ENCODE assay signal across 8 cellular contexts in genomic region chr16:31459722-31460581, GRCh38. TPM values are rescaled to one million over a fixed set of nuclear protein-coding genes. Genes with fewer than 3 reads are reported as not detected.
DNase-seq lines count a peak whose midpoint lies in the region; ATAC-seq and TF ChIP-seq lines count a peak whose summit lies in the region.

No MANE protein-coding gene starts in this region.

- TF ChIP-seq EP300 in transverse colon (IDR thresholded peaks at IDR 0.05; ENCODE audit: low read depth): no peak

- ATAC-seq in HG02763 (IDR thresholded peaks at IDR 0.05; ENCODE audit: unreplicated experiment): peak; percentile 69

- peaks cover 19% of the 10 kb centered on the region for H3K79me2 ChIP-seq in trophoblast cell (ENCODE audit: control insufficient read depth, insufficient read depth, low read length, poor library complexity)

- peaks cover 2% of the 10 kb centered on the region for H3K9me3 ChIP-seq in trophoblast cell (ENCODE audit: insufficient read depth, low read depth, low read length)
- no peaks in the 10 kb centered on the region for H3K9me3 ChIP-seq in transverse colon

- H2BK12ac ChIP-seq in trophoblast cell (ENCODE audit: low read length): no peak overlapping the region

- H3K4ac ChIP-seq in trophoblast cell (ENCODE audit: low read depth, low read length): peak overlapping the region; percentile 24

- H2BK120ac ChIP-seq in trophoblast cell (ENCODE audit: insufficient read depth, low read length, poor library complexity): peak overlapping the region; percentile 89

- peaks cover 20 to 27% of the 10 kb centered on the region in 2 experiments for H3K36me3 ChIP-seq in trophoblast cell (ENCODE audit: control insufficient read depth in 1 of 2, insufficient read depth in 2 of 2, low read length in 2 of 2)
- peaks cover 0 to 4% (median 2%) of the 10 kb centered on the region in 4 donors for H3K36me3 ChIP-seq in transverse colon

- H3K9ac ChIP-seq in trophoblast cell (ENCODE audit: low read length): peak overlapping the region; percentile 62

- H3K4me2 ChIP-seq in trophoblast cell (ENCODE audit: low read length): peak overlapping the region; percentile 63

- no peak overlapping the region for H3K18ac ChIP-seq in trophoblast cell (ENCODE audit: low read length)

- H4K91ac ChIP-seq in trophoblast cell (ENCODE audit: low read depth, low read length): peak overlapping the region; percentile 96

- H3K4me3 ChIP-seq in GM12864 (ENCODE audit: low read depth, low read length) (peak overlapping the region; percentile 97), trophoblast cell (ENCODE audit: low read depth, low read length) (peak overlapping the region; percentile 88), transverse colon (peak overlapping the region; percentile 73 to 97 (median 78))

- H4K8ac ChIP-seq in trophoblast cell (ENCODE audit: low read depth, low read length): peak overlapping the region; percentile 100

- H3K27ac ChIP-seq in adipose tissue (ENCODE audit: low read depth, low read length) (peak overlapping the region; percentile 98), trophoblast cell (ENCODE audit: low read depth, low read length) (peak overlapping the region; percentile 99), transverse colon (peak overlapping the region; percentile 97 to 99 (median 98))

- no peak overlapping the region for H3K23ac ChIP-seq in trophoblast cell (ENCODE audit: low read length)

- DNase-seq in GM12864 (ENCODE audit: low read depth): peak; percentile 97
- peak; percentile 87 for DNase-seq in NCI-H1417 treated with DMSO at 0.1 percent for 48 hours (lab: John Stamatoyannopoulos, UW)
- DNase-seq in SW480 (ENCODE audit: low spot score): peak; percentile 97
- DNase-seq in cardiac septum (ENCODE audit: low spot score): peak; percentile 100
- peak; percentile 100 for DNase-seq in trophoblast cell
- DNase-seq in transverse colon: peak; percentile 100

- no peak for TF ChIP-seq POLR2A in transverse colon (IDR thresholded peaks at IDR 0.05)

- in situ Hi-C loops in transverse colon (cut with MboI; ENCODE audit: low pct_ligation_motif_present in 1 of 4, low pct_unique_long_range_greater_than_20kb in 1 of 4, low sequenced_read_pairs in 3 of 4): loop anchor here in 2 of 4 donors (25.0 kb wide), 2 partner anchors 427 to 473 kb away; partner anchors contain the start of gene HSD3B7 (in 1 of the 2)

- intact Hi-C loops in cardiac septum (cut with DNase I): loop anchor here (5.0 to 10.0 kb wide), 5 partner anchors 47 to 505 kb away; partner anchors contain the start of genes RUSF1, SETD1A and ZNF267
- intact Hi-C loops in transverse colon (cut with DNase I; ENCODE audit: low total_unique reads): no loop called here

- peak overlapping the region; percentile 94 for H4K12ac ChIP-seq in trophoblast cell (ENCODE audit: low read depth, low read length)

- H3K14ac ChIP-seq in trophoblast cell (ENCODE audit: low read length): peak overlapping the region; percentile 99

- peaks cover 14 to 24% of the 10 kb centered on the region in 2 experiments for H3K4me1 ChIP-seq in trophoblast cell (ENCODE audit: control insufficient read depth in 1 of 2, insufficient read depth in 2 of 2, low read length in 2 of 2)
- H3K4me1 ChIP-seq in transverse colon: peaks cover 25 to 42% (median 39%) of the 10 kb centered on the region in 4 donors

- H2AK5ac ChIP-seq in trophoblast cell (ENCODE audit: low read length): peak overlapping the region; percentile 71

- 3 to 4% (median 3%) methylated on average over 50 to 54 of the region's 54 CpGs for WGBS in adipose tissue, 3 donors
- WGBS in trophoblast cell (ENCODE audit: extremely low coverage, insufficient coverage, insufficient read length): no CpG with 5 or more reads among the region's 54 CpGs
- 2 to 7% methylated on average over 7 to 38 of the region's 54 CpGs for WGBS in transverse colon (ENCODE audit: low coverage in 1 of 2), 2 donors

- TF ChIP-seq CTCF in GM12864 (IDR thresholded peaks at IDR 0.05; ENCODE audit: low read depth, low read length, missing control alignments) (no peak), transverse colon (IDR thresholded peaks at IDR 0.05) (no peak)

- H2BK5ac ChIP-seq in trophoblast cell (ENCODE audit: low read depth, low read length, poor library complexity): peak overlapping the region; percentile 96

- H3K79me1 ChIP-seq in trophoblast cell (ENCODE audit: low read length): peaks cover 15% of the 10 kb centered on the region

- peak overlapping the region; percentile 98 for H2AFZ ChIP-seq in trophoblast cell (ENCODE audit: insufficient read depth, low read length, poor library complexity)

- H3K27me3 ChIP-seq in trophoblast cell (ENCODE audit: insufficient read depth, low read length) (no peaks in the 10 kb centered on the region), transverse colon (no peaks in the 10 kb centered on the region)

RNA-seq across cellular contexts. Expression of gene ARMC5, which starts 0.7 kb away (rescaled TPM):
- polyA plus RNA-seq in adipose tissue: 10 to 100 TPM in 2 of 3 donors, 1 to 10 TPM in 1; 5.9 to 12.3 (median 10.3) TPM
- total RNA-seq in cardiac septum (6.2 TPM), transverse colon (10 to 100 TPM in 1 of 4 donors, 1 to 10 TPM in 3; 3.2 to 17.6 (median 8.4) TPM)
- 6.8 and 7.5 TPM in 2 replicates for polyA plus RNA-seq in trophoblast cell (2013)

RNA-seq across cellular contexts. Expression of gene TGFB1I1, which starts 12.0 kb away (rescaled TPM):
- polyA plus RNA-seq in adipose tissue: 10 to 100 TPM in 2 of 3 donors, 1 to 10 TPM in 1; 5.0 to 59.9 (median 32.0) TPM
- 57.8 TPM for total RNA-seq in cardiac septum
- polyA plus RNA-seq in trophoblast cell (2013): 37.9 and 42.2 TPM in 2 replicates
- 100 to 1,000 TPM in 1 of 4 donors, 10 to 100 TPM in 3; 43.0 to 102 (median 61.4) TPM for total RNA-seq in transverse colon

RNA-seq across cellular contexts. Expression of gene ZNF843, which starts 17.4 kb away (rescaled TPM):
- 1 to 10 TPM in 1 of 3 donors, under 1 TPM in 2; 0.54 to 1.1 (median 0.79) TPM for polyA plus RNA-seq in adipose tissue
- total RNA-seq in cardiac septum (1.9 TPM), transverse colon (under 1 TPM in 2 of 4 donors, not detected in 2; 0.14 to 0.79 TPM)
- polyA plus RNA-seq in trophoblast cell (2013): 0.53 and 0.70 TPM in 2 replicates

RNA-seq across cellular contexts. Expression of gene SLC5A2, which starts 23.0 kb away (rescaled TPM):
- polyA plus RNA-seq in adipose tissue: 1 to 10 TPM in 2 of 3 donors, under 1 TPM in 1; 0.90 to 4.4 (median 3.4) TPM
- total RNA-seq in cardiac septum (not detected), transverse colon (not detected)
- not detected in 2 replicates for polyA plus RNA-seq in trophoblast cell (2013)

RNA-seq across cellular contexts. Expression of gene COX6A2, which starts 31.8 kb away (rescaled TPM):
- polyA plus RNA-seq in adipose tissue: 10 to 100 TPM in 1 of 3 donors, 1 to 10 TPM in 1, under 1 TPM in 1; 0.31 to 13.3 (median 3.1) TPM
- total RNA-seq in cardiac septum: 890 TPM
- not detected in 2 replicates for polyA plus RNA-seq in trophoblast cell (2013)
- total RNA-seq in transverse colon: not detected

Comparison
In these comparisons a context has a peak if more than half of its experiments do, and no peak if none do; other contexts are left out.
1. Peak in every context shown above with its lines: DNase-seq, ATAC-seq, H3K4me3 ChIP-seq and H3K27ac ChIP-seq.